In genomic region chr21:41733951-41734689, GRCh38 we compare ENCODE assay signal across 22 cellular contexts. TPM values are rescaled to one million over a fixed set of nuclear protein-coding genes. Genes with fewer than 3 reads are reported as not detected.
"Had no signal": no experiment of that assay in that cellular context is flagged by ENCODE, and none has a peak within 500 bp of the region (broad histone marks: within the 10 kb centered on the region; RNA-seq: fewer than 3 reads in every experiment).

No MANE protein-coding gene starts in this region.

- H3K4me3 ChIP-seq: adrenal gland, left lung, pancreas, tibial artery had no signal

- DNase-seq: activated CD4-positive, alpha-beta T cell treated with anti-CD3 and anti-CD28 coated beads, Interleukin-2, amount 10 ng/mL, durations not matched to agents 24 days and 14 days; activated CD8-positive, alpha-beta memory T cell treated with anti-CD3 and anti-CD28 coated beads, Interleukin-2, amount 10 ng/mL, durations not matched to agents 7 days and 5 days; activated CD8-positive, alpha-beta T cell treated with anti-CD3 and anti-CD28 coated beads for 36 hours; activated gamma-delta T cell treated with Interleukin-2 at 50 U/mL for 16 hours; activated T-cell treated with anti-CD3 and anti-CD28 coated beads for 4 hours; adrenal gland; cortex of kidney; endodermal cell; foreskin keratinocyte; left lung; naive thymus-derived CD8-positive, alpha-beta T cell; right cardiac atrium; stimulated activated CD4-positive, alpha-beta T cell treated with anti-CD3 and anti-CD28 coated beads, Interleukin-12 subunit alpha, Interleukin-12 subunit beta, amount 100 ng/mL, for 4 hours; stimulated activated CD4-positive, alpha-beta T cell treated with anti-CD3 and anti-CD28 coated beads, Interleukin-4, amount 100 ng/mL, for 4 hours; stimulated activated naive CD8-positive, alpha-beta T cell treated with anti-CD3 and anti-CD28 coated beads, Interleukin-15, Interleukin-2, amounts not matched to agents 100 U/mL and 50 U/mL, for 24 hours; tibial artery had no signal

- ATAC-seq: activated CD8-positive, alpha-beta memory T cell treated with anti-CD3 and anti-CD28 coated beads, Interleukin-2, amount 10 ng/mL, durations not matched to agents 7 days and 5 days; activated CD8-positive, alpha-beta T cell treated with anti-CD3 and anti-CD28 coated beads for 36 hours; foreskin keratinocyte; left lung; naive thymus-derived CD8-positive, alpha-beta T cell; pancreas; right cardiac atrium; stimulated activated naive CD8-positive, alpha-beta T cell treated with anti-CD3 and anti-CD28 coated beads, Interleukin-15, Interleukin-2, amounts not matched to agents 100 U/mL and 50 U/mL, for 24 hours had no signal

- H3K4me1 Mint-ChIP-seq: activated CD4-positive, alpha-beta T cell treated with anti-CD3 and anti-CD28 coated beads, Interleukin-2, amount 10 ng/mL, durations not matched to agents 24 days and 14 days; activated CD8-positive, alpha-beta memory T cell treated with anti-CD3 and anti-CD28 coated beads, Interleukin-2, amount 10 ng/mL, durations not matched to agents 7 days and 5 days had no signal

- H3K4me1 ChIP-seq: adrenal gland, left lung, pancreas, tibial artery had no signal

- H3K27ac Mint-ChIP-seq: activated CD4-positive, alpha-beta T cell treated with anti-CD3 and anti-CD28 coated beads, Interleukin-2, amount 10 ng/mL, durations not matched to agents 24 days and 14 days; activated CD8-positive, alpha-beta memory T cell treated with anti-CD3 and anti-CD28 coated beads, Interleukin-2, amount 10 ng/mL, durations not matched to agents 7 days and 5 days; activated CD8-positive, alpha-beta T cell treated with anti-CD3 and anti-CD28 coated beads for 36 hours; activated naive CD8-positive, alpha-beta T cell; activated T-helper 1 cell treated with anti-CD3 and anti-CD28 coated beads, Interleukin-12 subunit alpha, Interleukin-12 subunit beta, Interleukin-2, Interleukin-4 antibody, amounts not matched to agents 30 ng/mL and 10 ng/mL and 1 ng/mL, durations not matched to agents 14 hours and 24 hours and 36 hours; endodermal cell had no signal

- H3K4me3 Mint-ChIP-seq: activated CD4-positive, alpha-beta T cell treated with anti-CD3 and anti-CD28 coated beads, Interleukin-2, amount 10 ng/mL, durations not matched to agents 24 days and 14 days; activated CD8-positive, alpha-beta memory T cell treated with anti-CD3 and anti-CD28 coated beads, Interleukin-2, amount 10 ng/mL, durations not matched to agents 7 days and 5 days; activated CD8-positive, alpha-beta T cell treated with anti-CD3 and anti-CD28 coated beads for 36 hours; activated naive CD8-positive, alpha-beta T cell; activated T-helper 1 cell treated with anti-CD3 and anti-CD28 coated beads, Interleukin-12 subunit alpha, Interleukin-12 subunit beta, Interleukin-2, Interleukin-4 antibody, amounts not matched to agents 30 ng/mL and 10 ng/mL and 1 ng/mL, durations not matched to agents 14 hours and 24 hours and 36 hours; endodermal cell; naive thymus-derived CD8-positive, alpha-beta T cell had no signal

- H3K36me3 ChIP-seq: adrenal gland, left lung had no signal

- H3K27ac ChIP-seq: adrenal gland, epithelial cell of prostate, foreskin keratinocyte, left lung, pancreas, tibial artery had no signal

- H3K27me3 ChIP-seq: foreskin keratinocyte, pancreas, tibial artery had no signal

- H3K36me3 Mint-ChIP-seq: activated CD8-positive, alpha-beta memory T cell treated with anti-CD3 and anti-CD28 coated beads, Interleukin-2, amount 10 ng/mL, durations not matched to agents 7 days and 5 days; activated naive CD8-positive, alpha-beta T cell had no signal

- H3K9me3 ChIP-seq: adrenal gland, pancreas had no signal

- FAIRE-seq: pancreas had no signal

RNA-seq across cellular contexts. Expression of gene RIPK4, which starts 32.7 kb away (rescaled TPM):
- total RNA-seq: activated CD4-positive, alpha-beta T cell treated with anti-CD3 and anti-CD28 coated beads, Interleukin-2, amount 10 ng/mL, durations not matched to agents 24 days and 14 days; activated CD8-positive, alpha-beta memory T cell treated with anti-CD3 and anti-CD28 coated beads, Interleukin-2, amount 10 ng/mL, durations not matched to agents 7 days and 5 days; activated T-helper 1 cell treated with anti-CD3 and anti-CD28 coated beads, Interleukin-12 subunit alpha, Interleukin-12 subunit beta, Interleukin-2, Interleukin-4 antibody, amounts not matched to agents 30 ng/mL and 10 ng/mL and 1 ng/mL, durations not matched to agents 14 hours and 24 hours and 36 hours; pulmonary artery endothelial cell; T-helper 2 cell treated with Interferon-gamma antibody and Interleukin-4, amounts not matched to agents 100 ng/mL and 5 ng/mL, for 36 hours had no signal
